8 cellular contexts compared by ENCODE assay signal in the genomic region with DNA sequence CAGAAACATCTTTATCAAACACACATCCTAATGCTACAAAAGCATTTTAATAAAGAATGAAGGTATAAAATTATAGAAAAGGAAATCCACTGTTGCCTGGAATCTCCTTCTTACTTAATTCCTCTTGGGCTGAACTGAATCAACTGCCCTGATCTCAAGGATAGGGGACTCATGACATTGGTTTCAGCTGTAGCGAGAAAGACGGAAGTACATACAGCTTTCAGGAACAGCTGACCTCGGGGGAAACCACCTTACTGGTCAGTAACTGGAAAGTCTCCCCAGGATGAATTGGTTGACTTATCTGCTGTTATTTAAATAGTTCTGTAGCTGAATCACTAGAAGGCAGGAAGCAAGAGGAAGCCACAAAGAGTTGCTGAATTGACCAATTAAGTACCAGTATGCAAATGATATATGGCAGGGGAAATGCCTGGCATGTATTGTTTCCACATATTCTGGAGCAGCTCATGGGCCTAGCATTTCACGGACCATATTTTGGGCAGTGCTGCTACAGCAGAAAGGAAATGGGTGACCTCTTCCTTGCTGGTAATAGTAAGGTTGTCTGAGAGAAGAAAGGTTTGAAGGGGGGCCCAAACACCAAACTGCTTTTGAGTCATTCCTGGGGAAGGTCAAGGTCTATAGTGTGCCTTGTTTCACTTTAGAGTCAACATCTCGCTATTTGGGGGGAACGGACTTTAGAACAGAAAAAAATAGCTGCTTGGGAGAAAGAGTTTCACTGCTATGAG. TPM values are rescaled to one million over a fixed set of nuclear protein-coding genes. Genes with fewer than 3 reads are reported as not detected.
DNase-seq lines count a peak whose midpoint lies in the region; ATAC-seq and TF ChIP-seq lines count a peak whose summit lies in the region.

No MANE protein-coding gene starts in this region.

- H3K9me2 ChIP-seq in Loucy (replicated peaks; ENCODE audit: low read depth, low read length) = no peaks in the 10 kb centered on the region

- peak overlapping the region; percentile 64 for H3K4me2 ChIP-seq in Loucy (ENCODE audit: low read depth, low read length, poor library complexity, severe bottlenecking)

- H2AFZ ChIP-seq in Loucy (ENCODE audit: low read length) = peak overlapping the region; percentile 65

- H3K4me3 ChIP-seq in Loucy (ENCODE audit: low read length, poor library complexity, severe bottlenecking) = peak overlapping the region; percentile 50

- TF ChIP-seq CTCF in Loucy (conservative IDR thresholded peaks at IDR 0.05; ENCODE audit: low read length) = no peak

- peaks cover 11% of the 10 kb centered on the region for H3K27me3 ChIP-seq in Loucy (ENCODE audit: insufficient read depth, low read length, poor library complexity, severe bottlenecking)

- no peak overlapping the region for H3K9ac ChIP-seq in Loucy (ENCODE audit: low read depth, low read length, poor library complexity, severe bottlenecking)

- H3K9me3 ChIP-seq in Loucy (ENCODE audit: insufficient read depth, low read depth, low read length) = no peaks in the 10 kb centered on the region

- H3K4me1 ChIP-seq in Loucy (ENCODE audit: insufficient read depth, low read length, poor library complexity, severe bottlenecking) = peaks cover 12% of the 10 kb centered on the region

- intact Hi-C loops in left cardiac atrium (cut with DNase I) = no loop called here

- no peaks in the 10 kb centered on the region for H3K79me2 ChIP-seq in Loucy (ENCODE audit: insufficient read depth, low read length)

- peak; percentile 65 to 82 for ATAC-seq in left cardiac atrium

- DNase-seq in activated T-cell treated with anti-CD3 and anti-CD28 coated beads for 24 hours (ENCODE audit: low read depth) (peak; percentile 26), H4 (ENCODE audit: low spot score) (peak; percentile 94), left cardiac atrium (no peak), NCI-H2227 (lab: John Stamatoyannopoulos, UW; ENCODE audit: unreplicated experiment) (no peak)
- no peak for DNase-seq in activated T-cell treated with anti-CD3 and anti-CD28 coated beads, Interleukin-2, amount 50 U/mL, for 1 hour
- peak; percentile 55 for DNase-seq in activated CD8-positive, alpha-beta memory T cell treated with anti-CD3 and anti-CD28 coated beads, Interleukin-2, amount 50 U/mL, for 48 hours
- DNase-seq in stimulated activated CD8-positive, alpha-beta memory T cell treated with anti-CD3 and anti-CD28 coated beads, Interleukin-15, amount 100 ng/mL, for 1 hour (ENCODE audit: low read depth) = peak; percentile 4

- no peaks in the 10 kb centered on the region for H3F3A ChIP-seq in Loucy (ENCODE audit: low read depth)

- H4K20me1 ChIP-seq in Loucy (ENCODE audit: insufficient read depth, low read length, poor library complexity, severe bottlenecking) = no peaks in the 10 kb centered on the region

- no peaks in the 10 kb centered on the region for H3K36me3 ChIP-seq in Loucy (ENCODE audit: insufficient read depth, low read length)

RNA-seq across cellular contexts. Expression of gene MAP7, which starts 43.7 kb away (rescaled TPM):
- total RNA-seq in H4 (2014; rRNA removed; shearing (Covaris generic)) = 1.0 and 1.3 TPM in 2 replicates
- 1 to 10 TPM; 2.2 to 2.3 TPM for total RNA-seq in left cardiac atrium

Comparison
In these comparisons a context has a peak if more than half of its experiments do, and no peak if none do; other contexts are left out.
1. DNase-seq: peak in activated T-cell treated with anti-CD3 and anti-CD28 coated beads for 24 hours (single experiment), H4 (single experiment), activated CD8-positive, alpha-beta memory T cell treated with anti-CD3 and anti-CD28 coated beads, Interleukin-2, amount 50 U/mL, for 48 hours (single experiment) and stimulated activated CD8-positive, alpha-beta memory T cell treated with anti-CD3 and anti-CD28 coated beads, Interleukin-15, amount 100 ng/mL, for 1 hour (single experiment); none in activated T-cell treated with anti-CD3 and anti-CD28 coated beads, Interleukin-2, amount 50 U/mL, for 1 hour (single experiment), left cardiac atrium (single experiment) and NCI-H2227 (single experiment).